8 cellular contexts compared by ENCODE assay signal in the genomic region with DNA sequence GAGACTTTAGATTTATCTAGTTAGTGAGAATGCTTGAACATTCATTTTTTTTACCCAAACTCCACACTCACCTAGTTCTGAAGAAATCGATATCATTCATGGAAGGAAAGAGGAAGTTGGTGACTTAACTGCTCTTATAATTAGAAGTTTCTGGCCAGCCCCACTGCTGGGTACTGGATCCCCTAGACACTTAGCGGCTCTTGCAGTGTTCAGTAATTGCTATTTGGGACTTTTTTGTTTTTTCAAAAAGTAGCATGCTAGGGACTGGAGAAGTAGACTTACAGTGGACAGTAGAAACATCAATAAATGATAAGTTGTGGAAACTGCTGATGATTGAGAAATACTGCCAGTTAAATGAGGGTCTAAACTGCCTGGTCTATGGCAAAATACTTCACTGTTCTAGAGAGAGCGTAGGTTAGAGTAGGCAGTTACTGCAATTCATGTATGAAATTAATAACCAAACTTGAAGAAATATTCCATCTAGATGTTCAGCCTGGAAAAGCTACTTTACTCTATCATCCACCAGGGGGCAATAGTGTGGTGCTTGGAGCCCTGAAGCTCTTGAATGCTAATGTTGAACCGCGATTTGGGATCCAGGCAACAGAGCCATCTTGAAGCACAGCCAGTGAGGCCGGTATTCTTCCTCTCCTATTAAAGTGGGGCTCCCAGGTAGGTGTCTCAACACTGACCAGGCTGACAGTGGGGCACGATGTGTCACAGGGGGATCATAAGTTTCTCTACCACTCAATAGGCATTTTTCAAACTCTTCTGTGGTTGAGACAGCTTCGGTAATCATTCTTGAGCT.
A peak's percentile ranks its signal among the peaks of the same experiment; 100 is the strongest.
DNase-seq lines count a peak whose midpoint lies in the region; ATAC-seq, FAIRE-seq and TF ChIP-seq lines count a peak whose summit lies in the region.

No MANE protein-coding gene starts in this region.

- no peak overlapping the region for H3K9ac ChIP-seq in Loucy (ENCODE audit: low read depth, low read length, poor library complexity, severe bottlenecking)

- H3K9me3 Mint-ChIP-seq in memory B cell = peaks cover 2% of the 10 kb centered on the region

- H3K4me1 ChIP-seq in Loucy (ENCODE audit: insufficient read depth, low read length, poor library complexity, severe bottlenecking) = no peaks in the 10 kb centered on the region

- H3K4me3 Mint-ChIP-seq in memory B cell = no peak overlapping the region

- peak overlapping the region; percentile 29 for H3K4me2 ChIP-seq in Loucy (ENCODE audit: low read depth, low read length, poor library complexity, severe bottlenecking)

- H3K27ac Mint-ChIP-seq in memory B cell = no peak overlapping the region

- no peak for FAIRE-seq in urothelium cell line (lab: Jason Lieb, UNC)

- no peaks in the 10 kb centered on the region for H3K9me3 ChIP-seq in Loucy (ENCODE audit: insufficient read depth, low read depth, low read length)

- no peaks in the 10 kb centered on the region for H3K36me3 Mint-ChIP-seq in memory B cell

- peaks cover 9% of the 10 kb centered on the region for H3K27me3 Mint-ChIP-seq in memory B cell

- peak overlapping the region; percentile 80 for H2AFZ ChIP-seq in Loucy (ENCODE audit: low read length)

- H4K20me1 ChIP-seq in Loucy (ENCODE audit: insufficient read depth, low read length, poor library complexity, severe bottlenecking) = no peaks in the 10 kb centered on the region

- DNase-seq in NK-92 treated with Interleukin-12 subunit alpha and Interleukin-12 subunit beta, amount 100 ng/mL, for 24 hours (lab: John Stamatoyannopoulos, UW) = peak; percentile 5
- no peak for DNase-seq in NK-92 (lab: John Stamatoyannopoulos, UW; ENCODE audit: unreplicated experiment)
- peak; percentile 50 for DNase-seq in H4 (ENCODE audit: low spot score)
- DNase-seq in SIG-M5 treated with dmso at 0.1 percent for 504 hours (lab: John Stamatoyannopoulos, UW; ENCODE audit: unreplicated experiment) = peak; percentile 62
- DNase-seq in ecto neural progenitor cell (ENCODE audit: low spot score) = peak; percentile 59
- peak in 1 of 2 donors; percentile 35 for DNase-seq in memory B cell (ENCODE audit: low spot score in 2 of 2)
- peak; percentile 49 for DNase-seq in urothelium cell line (ENCODE audit: low spot score)

- H3K27me3 ChIP-seq in Loucy (ENCODE audit: insufficient read depth, low read length, poor library complexity, severe bottlenecking) = no peaks in the 10 kb centered on the region

- H3K4me1 Mint-ChIP-seq in memory B cell = peaks cover 6% of the 10 kb centered on the region

- TF ChIP-seq CTCF in Loucy (conservative IDR thresholded peaks at IDR 0.05; ENCODE audit: low read length) = peak; percentile 91

- H3K36me3 ChIP-seq in Loucy (ENCODE audit: insufficient read depth, low read length) = no peaks in the 10 kb centered on the region

- ATAC-seq in memory B cell (ENCODE audit: low read depth) = peak; percentile 61

- no peaks in the 10 kb centered on the region for H3K9me2 ChIP-seq in Loucy (replicated peaks; ENCODE audit: low read depth, low read length)

- no peak overlapping the region for H3K4me3 ChIP-seq in Loucy (ENCODE audit: low read length, poor library complexity, severe bottlenecking)

- H3F3A ChIP-seq in Loucy (ENCODE audit: low read depth) = no peaks in the 10 kb centered on the region

- H3K79me2 ChIP-seq in Loucy (ENCODE audit: insufficient read depth, low read length) = no peaks in the 10 kb centered on the region
